Comparison of ENCODE assay signal across 1 cellular context in the genomic region with DNA sequence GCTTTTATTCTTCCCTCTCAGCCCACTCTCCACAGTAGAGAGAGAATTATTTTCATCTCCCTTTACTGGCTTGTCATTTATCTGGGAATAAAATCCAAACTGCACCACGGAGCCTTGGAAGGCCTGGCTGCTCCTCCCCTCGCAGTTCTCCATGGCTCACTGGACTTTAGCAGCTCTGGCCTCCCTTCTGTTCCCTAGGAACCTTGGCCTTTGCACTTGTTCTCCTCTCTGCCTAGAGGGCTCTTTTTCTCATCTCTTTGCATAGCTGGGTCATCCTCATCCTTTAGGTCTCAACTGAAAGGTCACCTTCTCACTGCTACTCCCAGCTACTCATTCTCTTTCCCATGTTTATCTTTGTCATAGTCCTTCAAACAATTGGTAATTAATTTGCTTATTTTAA.
A peak's percentile ranks its signal among the peaks of the same experiment; 100 is the strongest.
TF ChIP-seq lines count a peak whose summit lies in the region.

No MANE protein-coding gene starts in this region.

TF ChIP-seq in HepG2, 621 proteins besides CTCF, POLR2A, EP300 and RAD21 (continued from another document):
- TF ChIP-seq CAMTA2 (CRISPR knock-in tag; IDR thresholded peaks at IDR 0.05; ENCODE audit: borderline replicate concordance), result no peak
- no peak for TF ChIP-seq AGO1 (IDR thresholded peaks at IDR 0.05; ENCODE audit: low read depth, low read length, poor library complexity, severe bottlenecking)
- TF ChIP-seq ZNF230 (CRISPR knock-in tag; IDR thresholded peaks at IDR 0.05), result no peak
- TF ChIP-seq, protein P1, sequence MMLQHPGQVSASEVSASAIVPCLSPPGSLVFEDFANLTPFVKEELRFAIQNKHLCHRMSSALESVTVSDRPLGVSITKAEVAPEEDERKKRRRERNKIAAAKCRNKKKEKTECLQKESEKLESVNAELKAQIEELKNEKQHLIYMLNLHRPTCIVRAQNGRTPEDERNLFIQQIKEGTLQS (CRISPR knock-in tag; IDR thresholded peaks at IDR 0.05), result no peak
- peak in 1 of 2 experiments; percentile 41; a peak in 1 of 4 replicates for TF ChIP-seq NR2F1 (CRISPR knock-in tag; IDR thresholded peaks at IDR 0.05)
- TF ChIP-seq, protein P2, sequence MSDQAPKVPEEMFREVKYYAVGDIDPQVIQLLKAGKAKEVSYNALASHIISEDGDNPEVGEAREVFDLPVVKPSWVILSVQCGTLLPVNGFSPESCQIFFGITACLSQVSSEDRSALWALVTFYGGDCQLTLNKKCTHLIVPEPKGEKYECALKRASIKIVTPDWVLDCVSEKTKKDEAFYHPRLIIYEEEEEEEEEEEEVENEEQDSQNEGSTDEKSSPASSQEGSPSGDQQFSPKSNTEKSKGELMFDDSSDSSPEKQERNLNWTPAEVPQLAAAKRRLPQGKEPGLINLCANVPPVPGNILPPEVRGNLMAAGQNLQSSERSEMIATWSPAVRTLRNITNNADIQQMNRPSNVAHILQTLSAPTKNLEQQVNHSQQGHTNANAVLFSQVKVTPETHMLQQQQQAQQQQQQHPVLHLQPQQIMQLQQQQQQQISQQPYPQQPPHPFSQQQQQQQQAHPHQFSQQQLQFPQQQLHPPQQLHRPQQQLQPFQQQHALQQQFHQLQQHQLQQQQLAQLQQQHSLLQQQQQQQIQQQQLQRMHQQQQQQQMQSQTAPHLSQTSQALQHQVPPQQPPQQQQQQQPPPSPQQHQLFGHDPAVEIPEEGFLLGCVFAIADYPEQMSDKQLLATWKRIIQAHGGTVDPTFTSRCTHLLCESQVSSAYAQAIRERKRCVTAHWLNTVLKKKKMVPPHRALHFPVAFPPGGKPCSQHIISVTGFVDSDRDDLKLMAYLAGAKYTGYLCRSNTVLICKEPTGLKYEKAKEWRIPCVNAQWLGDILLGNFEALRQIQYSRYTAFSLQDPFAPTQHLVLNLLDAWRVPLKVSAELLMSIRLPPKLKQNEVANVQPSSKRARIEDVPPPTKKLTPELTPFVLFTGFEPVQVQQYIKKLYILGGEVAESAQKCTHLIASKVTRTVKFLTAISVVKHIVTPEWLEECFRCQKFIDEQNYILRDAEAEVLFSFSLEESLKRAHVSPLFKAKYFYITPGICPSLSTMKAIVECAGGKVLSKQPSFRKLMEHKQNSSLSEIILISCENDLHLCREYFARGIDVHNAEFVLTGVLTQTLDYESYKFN (CRISPR knock-in tag; conservative IDR thresholded peaks at IDR 0.05), result 0 out of 2 replicates have a peak, but pooled peaks have one; percentile 27
- TF ChIP-seq, protein P3, sequence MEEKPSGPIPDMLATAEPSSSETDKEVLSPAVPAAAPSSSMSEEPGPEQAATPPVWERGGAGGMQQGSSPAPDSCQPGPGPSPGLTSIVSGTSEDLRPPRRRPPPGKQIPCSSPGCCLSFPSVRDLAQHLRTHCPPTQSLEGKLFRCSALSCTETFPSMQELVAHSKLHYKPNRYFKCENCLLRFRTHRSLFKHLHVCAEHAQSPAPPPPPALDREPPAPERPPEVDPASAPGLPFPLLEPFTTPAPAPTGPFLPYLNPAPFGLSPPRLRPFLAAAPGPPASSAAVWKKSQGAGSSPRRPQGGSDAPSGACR (CRISPR knock-in tag; IDR thresholded peaks at IDR 0.05), result no peak
- no peak for TF ChIP-seq ZNF44 (CRISPR knock-in tag; IDR thresholded peaks at IDR 0.05)
- no peak for TF ChIP-seq SAFB2 (CRISPR knock-in tag; IDR thresholded peaks at IDR 0.05; ENCODE audit: borderline replicate concordance, low read depth)
- 0 out of 2 replicates have a peak, but pooled peaks have one; percentile 54 for TF ChIP-seq HNF4G (IDR thresholded peaks at IDR 0.05; ENCODE audit: borderline replicate concordance, low read depth, low read length)
- TF ChIP-seq HNF4G (CRISPR knock-in tag; IDR thresholded peaks at IDR 0.05; ENCODE audit: borderline replicate concordance, low read depth), result no peak
- TF ChIP-seq MED8 (CRISPR knock-in tag; IDR thresholded peaks at IDR 0.05; ENCODE audit: insufficient replicate concordance), result no peak
- no peak for TF ChIP-seq MIER3 (CRISPR knock-in tag; IDR thresholded peaks at IDR 0.05; ENCODE audit: borderline replicate concordance)
- no peak for TF ChIP-seq BRD4 (CRISPR knock-in tag; IDR thresholded peaks at IDR 0.05)
- TF ChIP-seq ZNF614 (CRISPR knock-in tag; IDR thresholded peaks at IDR 0.05; ENCODE audit: borderline replicate concordance), result no peak
